Comparison of ENCODE assay signal across 22 cellular contexts in genomic region chr14:64422006-64422405, GRCh38.
"Had no signal": no experiment of that assay in that cellular context is flagged by ENCODE, and none has a peak within 500 bp of the region (broad histone marks: within the 10 kb centered on the region; RNA-seq: fewer than 3 reads in every experiment).

No MANE protein-coding gene starts in this region.

- H3K4me1 Mint-ChIP-seq: activated naive CD4-positive, alpha-beta T cell treated with anti-CD3 and anti-CD28 coated beads, Interleukin-2, amount 50 U/mL, for 24 hours; endodermal cell; naive B cell; stimulated activated naive CD8-positive, alpha-beta T cell treated with anti-CD3 and anti-CD28 coated beads, Interleukin-15, amount 100 ng/mL, for 72 hours; WTC11 had no signal

- H3K27me3 Mint-ChIP-seq: activated CD4-positive, alpha-beta T cell treated with anti-CD3 and anti-CD28 coated beads for 36 hours; activated naive CD4-positive, alpha-beta T cell treated with anti-CD3 and anti-CD28 coated beads, Interleukin-2, amount 50 U/mL, for 24 hours; naive B cell; stimulated activated naive CD8-positive, alpha-beta T cell treated with anti-CD3 and anti-CD28 coated beads, Interleukin-15, amount 100 ng/mL, for 72 hours had no signal

- H3K27ac Mint-ChIP-seq: activated naive CD4-positive, alpha-beta T cell treated with anti-CD3 and anti-CD28 coated beads, Interleukin-2, amount 50 U/mL, for 24 hours; endodermal cell; stimulated activated naive CD8-positive, alpha-beta T cell treated with anti-CD3 and anti-CD28 coated beads, Interleukin-15, amount 100 ng/mL, for 72 hours had no signal

- H2AFZ ChIP-seq: parathyroid adenoma had no signal

- H3K27ac ChIP-seq: esophagus squamous epithelium, left lung, parathyroid adenoma, suprapubic skin, tibial nerve had no signal

- H3K4me3 Mint-ChIP-seq: activated CD4-positive, alpha-beta T cell treated with anti-CD3 and anti-CD28 coated beads for 36 hours; activated naive CD4-positive, alpha-beta T cell treated with anti-CD3 and anti-CD28 coated beads, Interleukin-2, amount 50 U/mL, for 24 hours; activated T-cell treated with anti-CD3 and anti-CD28 coated beads, Interleukin-2, amount 50 U/mL, for 4 hours; endodermal cell; naive B cell; stimulated activated naive CD8-positive, alpha-beta T cell treated with anti-CD3 and anti-CD28 coated beads, Interleukin-15, amount 100 ng/mL, for 72 hours; WTC11 had no signal

- H3K9me3 Mint-ChIP-seq: activated naive CD4-positive, alpha-beta T cell treated with anti-CD3 and anti-CD28 coated beads, Interleukin-2, amount 50 U/mL, for 24 hours; activated T-cell treated with anti-CD3 and anti-CD28 coated beads, Interleukin-2, amount 50 U/mL, for 4 hours; endodermal cell; naive B cell; stimulated activated naive CD8-positive, alpha-beta T cell treated with anti-CD3 and anti-CD28 coated beads, Interleukin-15, amount 100 ng/mL, for 72 hours; WTC11 had no signal

- H3K4me1 ChIP-seq: esophagus squamous epithelium, left lung, parathyroid adenoma, suprapubic skin, tibial nerve had no signal

- H3K9me3 ChIP-seq: esophagus squamous epithelium, gastrocnemius medialis, left lung, suprapubic skin, tibial nerve had no signal

- DNase-seq: activated CD4-positive, alpha-beta T cell treated with anti-CD3 and anti-CD28 coated beads, Interleukin-2, amount 50 U/mL, for 4 hours; activated gamma-delta T cell; activated T-cell treated with anti-CD3 and anti-CD28 coated beads, Interleukin-2, amount 50 U/mL, for 4 hours; amniotic stem cell; cortex of kidney; endodermal cell; esophagus squamous epithelium; gastrocnemius medialis; hippocampal formation; left lung; naive B cell; right cardiac atrium; stimulated activated CD4-positive, alpha-beta T cell treated with anti-CD3 and anti-CD28 coated beads, Interleukin-1b, Interleukin-23, amount 100 ng/mL, for 48 hours; stimulated activated naive CD8-positive, alpha-beta T cell treated with anti-CD3 and anti-CD28 coated beads, Interleukin-15, amount 100 ng/mL, for 72 hours; T-helper 9 cell had no signal

- H3K79me2 ChIP-seq: parathyroid adenoma had no signal

- H3K27me3 ChIP-seq: esophagus squamous epithelium, gastrocnemius medialis, left lung, suprapubic skin, tibial nerve had no signal

- ATAC-seq: left lung, right cardiac atrium, WTC11 had no signal

- H3K4me3 ChIP-seq: esophagus squamous epithelium, gastrocnemius medialis, left lung, lung, suprapubic skin, tibial nerve had no signal
